15 cellular contexts compared by ENCODE assay signal in the genomic region with DNA sequence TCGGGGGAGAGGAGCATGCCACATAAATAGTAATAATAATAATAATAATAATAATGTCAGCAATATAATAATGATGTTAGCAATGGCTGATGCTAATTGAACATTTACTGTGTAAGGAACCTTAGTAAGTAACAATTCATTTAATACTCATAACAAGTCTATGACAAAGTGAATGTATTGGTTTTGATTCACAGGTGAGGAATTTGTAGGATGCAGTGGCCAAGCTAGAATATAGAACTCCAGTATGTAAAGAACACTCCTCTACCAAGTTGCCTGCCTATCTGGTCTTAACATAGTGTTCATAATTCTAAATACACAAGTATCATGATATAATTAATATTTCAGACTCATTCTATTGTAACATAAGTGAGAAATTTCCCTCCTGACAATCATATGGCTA.
DNase-seq lines count a peak whose midpoint lies in the region; ATAC-seq and TF ChIP-seq lines count a peak whose summit lies in the region.
"Had no signal": no experiment of that assay in that cellular context is flagged by ENCODE, and none has a peak within 500 bp of the region (broad histone marks: within the 10 kb centered on the region; RNA-seq: fewer than 3 reads in every experiment).

No MANE protein-coding gene starts in this region.

- no peaks in the 10 kb centered on the region for H3K4me1 Mint-ChIP-seq in activated T-cell treated with anti-CD3 and anti-CD28 coated beads, Interleukin-2, amount 50 U/mL, for 72 hours (ENCODE audit: low read depth)
- H3K4me1 Mint-ChIP-seq in stimulated activated naive B cell treated with anti-CD40 and anti-IgM and Interleukin-4, amounts not matched to agents 10 μg/mL and 1 μg/mL and 100 μg/mL, for 72 hours: no peaks in the 10 kb centered on the region
- H3K4me1 Mint-ChIP-seq: B cell; CD4-positive, alpha-beta memory T cell had no signal

- H3K4me3 ChIP-seq in ACC112 (ENCODE audit: low read depth, low read length) (no peak overlapping the region), RWPE2 (ENCODE audit: severe bottlenecking) (no peak overlapping the region), uterus (no peak overlapping the region)

- peaks cover 23% of the 10 kb centered on the region for H3K4me1 ChIP-seq in ACC112 (ENCODE audit: control insufficient read depth, insufficient read depth, low read length, unreplicated experiment)
- H3K4me1 ChIP-seq in RWPE2 (ENCODE audit: insufficient read depth, poor library complexity, severe bottlenecking): peaks cover 20% of the 10 kb centered on the region
- peaks cover 16% of the 10 kb centered on the region for H3K4me1 ChIP-seq in foreskin keratinocyte
- no peaks in the 10 kb centered on the region for H3K4me1 ChIP-seq in uterus

- H3K79me2 ChIP-seq in ACC112 (ENCODE audit: control insufficient read depth, insufficient read depth, low read length, unreplicated experiment): no peaks in the 10 kb centered on the region

- no peak for TF ChIP-seq POLR2A in uterus (IDR thresholded peaks at IDR 0.05)

- H3K27me3 ChIP-seq in ACC112 (ENCODE audit: insufficient read depth, low read length) (no peaks in the 10 kb centered on the region), RWPE2 (ENCODE audit: insufficient read depth, poor library complexity, severe bottlenecking) (no peaks in the 10 kb centered on the region), foreskin keratinocyte (no peaks in the 10 kb centered on the region), uterus (no peaks in the 10 kb centered on the region)

- intact Hi-C loops in uterus (cut with DNase I; ENCODE audit: low total_unique reads): no loop called here

- H3K27me3 Mint-ChIP-seq in activated T-cell treated with anti-CD3 and anti-CD28 coated beads, Interleukin-2, amount 50 U/mL, for 72 hours (ENCODE audit: low read depth): no peaks in the 10 kb centered on the region
- no peaks in the 10 kb centered on the region for H3K27me3 Mint-ChIP-seq in stimulated activated naive B cell treated with anti-CD40 and anti-IgM and Interleukin-4, amounts not matched to agents 10 μg/mL and 1 μg/mL and 100 μg/mL, for 72 hours
- H3K27me3 Mint-ChIP-seq: B cell; CD4-positive, alpha-beta memory T cell had no signal

- no peak overlapping the region for H3K27ac Mint-ChIP-seq in activated T-cell treated with anti-CD3 and anti-CD28 coated beads, Interleukin-2, amount 50 U/mL, for 72 hours
- no peak overlapping the region for H3K27ac Mint-ChIP-seq in stimulated activated naive B cell treated with anti-CD40 and anti-IgM and Interleukin-4, amounts not matched to agents 10 μg/mL and 1 μg/mL and 100 μg/mL, for 72 hours
- H3K27ac Mint-ChIP-seq: B cell; CD4-positive, alpha-beta memory T cell had no signal

- H3K4me3 Mint-ChIP-seq in activated T-cell treated with anti-CD3 and anti-CD28 coated beads, Interleukin-2, amount 50 U/mL, for 72 hours: no peak overlapping the region
- H3K4me3 Mint-ChIP-seq in stimulated activated naive B cell treated with anti-CD40 and anti-IgM and Interleukin-4, amounts not matched to agents 10 μg/mL and 1 μg/mL and 100 μg/mL, for 72 hours: no peak overlapping the region
- H3K4me3 Mint-ChIP-seq: B cell; CD4-positive, alpha-beta memory T cell had no signal

- H3K36me3 ChIP-seq in ACC112 (ENCODE audit: insufficient read depth, low read length): no peaks in the 10 kb centered on the region
- H3K36me3 ChIP-seq in RWPE2 (ENCODE audit: low read depth): no peaks in the 10 kb centered on the region
- no peaks in the 10 kb centered on the region for H3K36me3 ChIP-seq in uterus

- H3K27ac ChIP-seq in ACC112 (ENCODE audit: low read depth, low read length) (peak overlapping the region; percentile 14; the same call in 1 of the 2 replicates), RWPE2 (ENCODE audit: poor library complexity, severe bottlenecking) (no peak overlapping the region), foreskin keratinocyte (no peak overlapping the region), uterus (no peak overlapping the region)
- H3K27ac ChIP-seq: HL-60 had no signal

- no peak overlapping the region for H2AFZ ChIP-seq in ACC112 (ENCODE audit: low read length, unreplicated experiment)

- DNase-seq in HCEC 1CT (peak; percentile 21), RWPE2 (ENCODE audit: low spot score) (no peak), foreskin keratinocyte (peak; percentile 36 to 69), uterus (no peak)
- no peak for DNase-seq in activated T-cell treated with anti-CD3 and anti-CD28 coated beads, Interleukin-2, amount 50 U/mL, for 72 hours
- DNase-seq in stimulated activated naive B cell treated with anti-CD40 and anti-IgM and Interleukin-4, amounts not matched to agents 10 μg/mL and 1 μg/mL and 100 μg/mL, for 72 hours: no peak
- DNase-seq: 8988T; C1 segment of cervical spinal cord; CD4-positive, alpha-beta memory T cell; DMS79; GDM1 had no signal

- peaks cover 2 to 13% of the 10 kb centered on the region in 2 donors for H3K9me3 Mint-ChIP-seq in activated T-cell treated with anti-CD3 and anti-CD28 coated beads, Interleukin-2, amount 50 U/mL, for 72 hours
- peaks cover 0 to 4% of the 10 kb centered on the region in 2 donors for H3K9me3 Mint-ChIP-seq in stimulated activated naive B cell treated with anti-CD40 and anti-IgM and Interleukin-4, amounts not matched to agents 10 μg/mL and 1 μg/mL and 100 μg/mL, for 72 hours

- H3K9me3 ChIP-seq in RWPE2 (ENCODE audit: severe bottlenecking) (no peaks in the 10 kb centered on the region), uterus (no peaks in the 10 kb centered on the region)

- no peak for TF ChIP-seq CTCF in RWPE2 (IDR thresholded peaks at IDR 0.05; ENCODE audit: poor library complexity, severe bottlenecking)
- no peak for TF ChIP-seq CTCF in foreskin keratinocyte (conservative IDR thresholded peaks at IDR 0.05)
- no peak for TF ChIP-seq CTCF in uterus (IDR thresholded peaks at IDR 0.05)

- no peaks in the 10 kb centered on the region for H3K36me3 Mint-ChIP-seq in activated T-cell treated with anti-CD3 and anti-CD28 coated beads, Interleukin-2, amount 50 U/mL, for 72 hours (ENCODE audit: insufficient read depth in 2 of 2)
- H3K36me3 Mint-ChIP-seq in stimulated activated naive B cell treated with anti-CD40 and anti-IgM and Interleukin-4, amounts not matched to agents 10 μg/mL and 1 μg/mL and 100 μg/mL, for 72 hours: no peaks in the 10 kb centered on the region
- H3K36me3 Mint-ChIP-seq: CD4-positive, alpha-beta memory T cell had no signal

- ATAC-seq in RWPE2 (ENCODE audit: low read depth): peak; percentile 72
- peak; percentile 89 for ATAC-seq in foreskin keratinocyte
- ATAC-seq in activated T-cell treated with anti-CD3 and anti-CD28 coated beads, Interleukin-2, amount 50 U/mL, for 72 hours (replicated peaks in 1 of 2): no peak
- ATAC-seq in stimulated activated naive B cell treated with anti-CD40 and anti-IgM and Interleukin-4, amounts not matched to agents 10 μg/mL and 1 μg/mL and 100 μg/mL, for 72 hours (replicated peaks): no peak
- ATAC-seq: HCT116 had no signal

Comparison
In these comparisons a context has a peak if more than half of its experiments do, and no peak if none do; other contexts are left out.
1. DNase-seq: peak in HCEC 1CT (single experiment) and foreskin keratinocyte (2 of 2); none in RWPE2 (single experiment), uterus (0 of 2), activated T-cell treated with anti-CD3 and anti-CD28 coated beads, Interleukin-2, amount 50 U/mL, for 72 hours (0 of 2) and stimulated activated naive B cell treated with anti-CD40 and anti-IgM and Interleukin-4, amounts not matched to agents 10 μg/mL and 1 μg/mL and 100 μg/mL, for 72 hours (single experiment).
2. ATAC-seq: peak in RWPE2 (single experiment) and foreskin keratinocyte (single experiment); none in activated T-cell treated with anti-CD3 and anti-CD28 coated beads, Interleukin-2, amount 50 U/mL, for 72 hours (0 of 2) and stimulated activated naive B cell treated with anti-CD40 and anti-IgM and Interleukin-4, amounts not matched to agents 10 μg/mL and 1 μg/mL and 100 μg/mL, for 72 hours (0 of 2).